Comparison of ENCODE assay signal across 12 cellular contexts in the genomic region with DNA sequence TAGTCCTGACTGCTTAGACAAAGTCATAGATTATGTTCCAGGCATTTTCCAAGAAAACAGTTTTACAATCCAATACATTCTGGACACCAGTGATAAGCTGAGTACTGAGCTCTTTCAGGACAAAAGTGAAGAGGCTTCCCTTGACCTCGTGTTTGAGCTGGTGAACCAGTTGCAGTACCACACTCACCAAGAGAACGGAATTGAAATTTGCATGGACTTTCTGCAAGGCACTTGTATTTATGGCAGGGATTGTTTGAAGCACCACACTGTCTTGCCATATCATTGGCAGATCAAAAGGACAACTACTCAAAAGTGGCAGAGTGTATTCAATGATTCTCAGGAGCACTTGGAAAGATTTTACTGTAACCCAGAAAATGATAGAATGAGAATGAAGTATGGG. TPM values are rescaled to one million over a fixed set of nuclear protein-coding genes. Genes with fewer than 3 reads are reported as not detected.
DNase-seq lines count a peak whose midpoint lies in the region; ATAC-seq, FAIRE-seq and TF ChIP-seq lines count a peak whose summit lies in the region.
"Had no signal": no experiment of that assay in that cellular context is flagged by ENCODE, and none has a peak within 500 bp of the region (broad histone marks: within the 10 kb centered on the region; RNA-seq: fewer than 3 reads in every experiment).

No MANE protein-coding gene starts in this region.

- H3K23ac ChIP-seq in mesendoderm (ENCODE audit: low read length), result no peak overlapping the region

- H3K4me2 ChIP-seq in astrocyte (ENCODE audit: low read length), result peak overlapping the region; percentile 81
- no peak overlapping the region for H3K4me2 ChIP-seq in mesendoderm (ENCODE audit: low read length)

- peaks cover 88% of the 10 kb centered on the region for H3K79me2 ChIP-seq in astrocyte (ENCODE audit: insufficient read depth, low read length)
- H3K79me2 ChIP-seq in mesendoderm (ENCODE audit: control insufficient read depth, insufficient read depth, low read length), result peaks cover 46% of the 10 kb centered on the region

- H3K56ac ChIP-seq in mesendoderm (ENCODE audit: low read length), result no peak overlapping the region

- no peak for DNase-seq in activated CD4-positive, alpha-beta T cell treated with anti-CD3 and anti-CD28 coated beads, Interleukin-2, amount 10 ng/mL, durations not matched to agents 24 days and 14 days
- DNase-seq in activated CD4-positive, alpha-beta T cell treated with anti-CD3 and anti-CD28 coated beads for 1 hour, result no peak
- DNase-seq in HFF-Myc (ENCODE audit: extremely low read depth, low read depth) (no peak), astrocyte (ENCODE audit: low read depth) (no peak), natural killer cell (no peak), progenitor cell of endocrine pancreas (ENCODE audit: low spot score, unreplicated experiment) (no peak), mesendoderm (no peak), kidney glomerular epithelial cell (lab: John Stamatoyannopoulos, UW) (no peak)
- DNase-seq: body of pancreas; NCI-H1694; stimulated activated CD4-positive, alpha-beta T cell treated with anti-CD3 and anti-CD28 coated beads, Interleukin-4, amount 100 ng/mL, for 24 hours; substantia nigra had no signal

- no peaks in the 10 kb centered on the region for H3K27me3 ChIP-seq in astrocyte (ENCODE audit: insufficient read depth, low read length)
- no peaks in the 10 kb centered on the region for H3K27me3 ChIP-seq in mesendoderm (ENCODE audit: insufficient read depth, low read length, poor library complexity)
- H3K27me3 ChIP-seq: body of pancreas had no signal

- H2AK5ac ChIP-seq in mesendoderm (ENCODE audit: low read length), result no peak overlapping the region

- H2BK120ac ChIP-seq in mesendoderm (ENCODE audit: low read depth, low read length), result no peak overlapping the region

- peak overlapping the region; percentile 49 for H3K27ac Mint-ChIP-seq in activated CD4-positive, alpha-beta T cell treated with anti-CD3 and anti-CD28 coated beads, Interleukin-2, amount 10 ng/mL, durations not matched to agents 24 days and 14 days
- H3K27ac Mint-ChIP-seq in astrocyte (ENCODE audit: unreplicated experiment), result peak overlapping the region; percentile 7
- peak overlapping the region; percentile 93 to 99 for H3K27ac Mint-ChIP-seq in natural killer cell
- H3K27ac Mint-ChIP-seq in progenitor cell of endocrine pancreas, result no peak overlapping the region

- peak overlapping the region; percentile 97 for H3K9ac ChIP-seq in astrocyte (ENCODE audit: low read length)
- no peak overlapping the region for H3K9ac ChIP-seq in mesendoderm (ENCODE audit: low read length)

- H2BK5ac ChIP-seq in mesendoderm (ENCODE audit: low read length), result no peak overlapping the region

- H3K27ac ChIP-seq in astrocyte (ENCODE audit: low read depth, low read length), result no peak overlapping the region
- H3K27ac ChIP-seq in mesendoderm (ENCODE audit: low read depth, low read length), result no peak overlapping the region
- H3K27ac ChIP-seq: body of pancreas had no signal

- intact Hi-C loops in activated CD4-positive, alpha-beta T cell treated with anti-CD3 and anti-CD28 coated beads, Interleukin-2, amount 10 ng/mL, durations not matched to agents 24 days and 14 days (cut with micrococcal nuclease), result no loop called here
- intact Hi-C loops in natural killer cell (cut with micrococcal nuclease), result loop anchor here (5.0 to 10.0 kb wide), 4 partner anchors 454 to 1967 kb away; partner anchors contain the start of genes GFM1, GMPS and SLC33A1

- H3K4me3 Mint-ChIP-seq in activated CD4-positive, alpha-beta T cell treated with anti-CD3 and anti-CD28 coated beads, Interleukin-2, amount 10 ng/mL, durations not matched to agents 24 days and 14 days, result peak overlapping the region; percentile 91
- H3K4me3 Mint-ChIP-seq in astrocyte (ENCODE audit: unreplicated experiment) (peak overlapping the region; percentile 98), natural killer cell (peak overlapping the region; percentile 93), progenitor cell of endocrine pancreas (ENCODE audit: low read depth) (no peak overlapping the region)

- H3K4me3 ChIP-seq in HFF-Myc (replicated peaks; ENCODE audit: low read depth, low read length) (peak overlapping the region; percentile 83; the same call in 1 of the 2 replicates), astrocyte (ENCODE audit: insufficient read depth, low read depth, low read length) (peak overlapping the region; percentile 94), mesendoderm (ENCODE audit: low read length) (no peak overlapping the region)
- H3K4me3 ChIP-seq: body of pancreas had no signal

- ATAC-seq in natural killer cell, result no peak
- ATAC-seq: body of pancreas had no signal

- TF ChIP-seq CTCF in HFF-Myc (IDR thresholded peaks at IDR 0.05; ENCODE audit: low read depth, low read length, missing control alignments) (no peak), astrocyte (IDR thresholded peaks at IDR 0.05; ENCODE audit: insufficient read depth, low read depth, low read length) (no peak), natural killer cell (IDR thresholded peaks at IDR 0.05) (no peak), progenitor cell of endocrine pancreas (IDR thresholded peaks at IDR 0.05; ENCODE audit: unreplicated experiment) (no peak)

- peaks cover 60% of the 10 kb centered on the region for H3K4me1 Mint-ChIP-seq in activated CD4-positive, alpha-beta T cell treated with anti-CD3 and anti-CD28 coated beads, Interleukin-2, amount 10 ng/mL, durations not matched to agents 24 days and 14 days
- H3K4me1 Mint-ChIP-seq in astrocyte (ENCODE audit: low read depth, unreplicated experiment), result peaks cover 44% of the 10 kb centered on the region
- peaks cover 75 to 79% of the 10 kb centered on the region in 2 donors for H3K4me1 Mint-ChIP-seq in natural killer cell
- peaks cover 52% of the 10 kb centered on the region for H3K4me1 Mint-ChIP-seq in progenitor cell of endocrine pancreas (ENCODE audit: low read depth)

- no peak overlapping the region for H4K5ac ChIP-seq in mesendoderm (ENCODE audit: low read length)

- FAIRE-seq in astrocyte (lab: Jason Lieb, UNC), result no peak

- no peak overlapping the region for H2BK15ac ChIP-seq in mesendoderm (replicated peaks; ENCODE audit: low read depth)

- no peak overlapping the region for H3K4ac ChIP-seq in mesendoderm (ENCODE audit: low read depth, low read length)

- no peaks in the 10 kb centered on the region for H3K9me3 ChIP-seq in astrocyte (ENCODE audit: insufficient read depth, low read depth, low read length)
- H3K9me3 ChIP-seq: body of pancreas had no signal

- H4K20me1 ChIP-seq in astrocyte (ENCODE audit: insufficient read depth, low read length), result peaks cover 84% of the 10 kb centered on the region

- peaks cover 39% of the 10 kb centered on the region for H3K4me1 ChIP-seq in astrocyte (ENCODE audit: insufficient read depth, low read length)
- peaks cover 2% of the 10 kb centered on the region for H3K4me1 ChIP-seq in mesendoderm (ENCODE audit: control insufficient read depth, low read depth, low read length)

- WGBS in mesendoderm (ENCODE audit: extremely low coverage, insufficient coverage, low lambda C conversion rate), result no CpG with 5 or more reads among the region's 2 CpGs

- no peaks in the 10 kb centered on the region for H3K9me3 Mint-ChIP-seq in activated CD4-positive, alpha-beta T cell treated with anti-CD3 and anti-CD28 coated beads, Interleukin-2, amount 10 ng/mL, durations not matched to agents 24 days and 14 days
- H3K9me3 Mint-ChIP-seq in astrocyte (ENCODE audit: unreplicated experiment), result no peaks in the 10 kb centered on the region
- H3K9me3 Mint-ChIP-seq in natural killer cell, result no peaks in the 10 kb centered on the region
- no peaks in the 10 kb centered on the region for H3K9me3 Mint-ChIP-seq in progenitor cell of endocrine pancreas (ENCODE audit: low read depth)

- H3K36me3 ChIP-seq in astrocyte (ENCODE audit: insufficient read depth, low read length) (peaks cover 26% of the 10 kb centered on the region), mesendoderm (ENCODE audit: control insufficient read depth, insufficient read depth, low read length) (peaks cover 4% of the 10 kb centered on the region)

- H3K79me1 ChIP-seq in mesendoderm (ENCODE audit: low read length), result peaks cover 15% of the 10 kb centered on the region

- no peaks in the 10 kb centered on the region for H3K27me3 Mint-ChIP-seq in activated CD4-positive, alpha-beta T cell treated with anti-CD3 and anti-CD28 coated beads, Interleukin-2, amount 10 ng/mL, durations not matched to agents 24 days and 14 days
- no peaks in the 10 kb centered on the region for H3K27me3 Mint-ChIP-seq in astrocyte (ENCODE audit: low read depth, unreplicated experiment)
- H3K27me3 Mint-ChIP-seq in natural killer cell (ENCODE audit: low read depth in 2 of 2), result no peaks in the 10 kb centered on the region
- no peaks in the 10 kb centered on the region for H3K27me3 Mint-ChIP-seq in progenitor cell of endocrine pancreas

- no peak overlapping the region for H2AFZ ChIP-seq in astrocyte (ENCODE audit: low read depth, low read length)

- H4K8ac ChIP-seq in mesendoderm (ENCODE audit: low read depth, low read length), result no peak overlapping the region

- peaks cover 46% of the 10 kb centered on the region for H3K36me3 Mint-ChIP-seq in activated CD4-positive, alpha-beta T cell treated with anti-CD3 and anti-CD28 coated beads, Interleukin-2, amount 10 ng/mL, durations not matched to agents 24 days and 14 days (ENCODE audit: low read depth)
- H3K36me3 Mint-ChIP-seq in astrocyte (ENCODE audit: low read depth, unreplicated experiment) (peaks cover 20% of the 10 kb centered on the region), natural killer cell (peaks cover 16% of the 10 kb centered on the region), progenitor cell of endocrine pancreas (ENCODE audit: insufficient read depth) (peaks cover 22% of the 10 kb centered on the region)

- H3K18ac ChIP-seq in mesendoderm (ENCODE audit: low read length), result no peak overlapping the region

RNA-seq across cellular contexts. Expression of gene TIPARP, which starts 3.8 kb away (rescaled TPM):
- total RNA-seq in activated CD4-positive, alpha-beta T cell treated with anti-CD3 and anti-CD28 coated beads, Interleukin-2, amount 10 ng/mL, durations not matched to agents 24 days and 14 days, result 17.7 and 18.7 TPM in 2 replicates
- total RNA-seq in astrocyte (55.5 and 74.2 TPM in 2 replicates), natural killer cell (100 to 1,000 TPM; 129 to 249 (median 147) TPM), progenitor cell of endocrine pancreas (32.1 and 38.6 TPM in 2 replicates)
- 3.8 TPM for polyA plus RNA-seq in mesendoderm (2013, experiment 1 of 2)
- polyA plus RNA-seq in mesendoderm (2013, experiment 2 of 2), result 4.3 TPM
